1 cellular context compared by ENCODE assay signal in the genomic region with DNA sequence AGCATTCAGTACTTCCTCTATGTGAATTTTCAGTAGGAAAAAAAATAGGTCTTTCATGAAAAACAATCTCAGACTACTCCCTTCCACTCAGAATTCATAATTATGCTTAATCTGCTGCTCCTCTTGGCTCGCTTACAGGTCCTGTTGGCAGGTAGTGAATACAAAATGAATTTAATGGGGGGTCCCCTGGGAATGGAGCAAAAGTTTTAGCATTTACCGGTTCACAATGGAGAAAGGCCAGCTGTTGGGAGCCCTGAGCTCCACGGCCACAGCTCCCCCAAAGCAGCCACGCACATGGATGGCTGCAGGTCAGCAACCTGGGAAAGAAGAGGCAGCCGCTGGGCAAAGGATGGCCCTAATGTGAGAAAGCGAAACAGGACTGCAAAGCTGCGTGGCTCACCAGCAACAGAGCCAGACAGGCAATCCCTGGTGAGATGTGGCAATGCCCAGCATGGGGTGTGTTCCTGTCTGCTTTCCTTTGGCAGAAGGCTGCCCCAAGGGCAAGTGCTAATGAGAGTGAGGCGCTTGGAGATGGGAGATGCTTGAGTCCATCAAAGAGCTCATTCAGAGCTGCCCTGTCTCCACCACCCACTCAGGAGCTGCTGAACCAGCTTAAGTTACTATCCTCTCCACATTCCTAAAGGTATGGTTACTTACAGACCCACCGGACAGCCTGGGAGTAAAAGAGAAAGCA.
TF ChIP-seq lines count a peak whose summit lies in the region.

No MANE protein-coding gene starts in this region.

TF ChIP-seq in GM12878, 131 proteins besides CTCF, POLR2A, EP300 and RAD21 (continued from another document):
- TF ChIP-seq, protein P1, sequence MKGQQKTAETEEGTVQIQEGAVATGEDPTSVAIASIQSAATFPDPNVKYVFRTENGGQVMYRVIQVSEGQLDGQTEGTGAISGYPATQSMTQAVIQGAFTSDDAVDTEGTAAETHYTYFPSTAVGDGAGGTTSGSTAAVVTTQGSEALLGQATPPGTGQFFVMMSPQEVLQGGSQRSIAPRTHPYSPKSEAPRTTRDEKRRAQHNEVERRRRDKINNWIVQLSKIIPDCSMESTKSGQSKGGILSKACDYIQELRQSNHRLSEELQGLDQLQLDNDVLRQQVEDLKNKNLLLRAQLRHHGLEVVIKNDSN (IDR thresholded peaks at IDR 0.05; ENCODE audit: borderline replicate concordance, extremely low read length, insufficient read depth, low read depth, low read length): no peak
- TF ChIP-seq ZBED1 (IDR thresholded peaks at IDR 0.05; ENCODE audit: borderline replicate concordance): no peak
- no peak for TF ChIP-seq CHD4 (IDR thresholded peaks at IDR 0.05)
